In the genomic region with DNA sequence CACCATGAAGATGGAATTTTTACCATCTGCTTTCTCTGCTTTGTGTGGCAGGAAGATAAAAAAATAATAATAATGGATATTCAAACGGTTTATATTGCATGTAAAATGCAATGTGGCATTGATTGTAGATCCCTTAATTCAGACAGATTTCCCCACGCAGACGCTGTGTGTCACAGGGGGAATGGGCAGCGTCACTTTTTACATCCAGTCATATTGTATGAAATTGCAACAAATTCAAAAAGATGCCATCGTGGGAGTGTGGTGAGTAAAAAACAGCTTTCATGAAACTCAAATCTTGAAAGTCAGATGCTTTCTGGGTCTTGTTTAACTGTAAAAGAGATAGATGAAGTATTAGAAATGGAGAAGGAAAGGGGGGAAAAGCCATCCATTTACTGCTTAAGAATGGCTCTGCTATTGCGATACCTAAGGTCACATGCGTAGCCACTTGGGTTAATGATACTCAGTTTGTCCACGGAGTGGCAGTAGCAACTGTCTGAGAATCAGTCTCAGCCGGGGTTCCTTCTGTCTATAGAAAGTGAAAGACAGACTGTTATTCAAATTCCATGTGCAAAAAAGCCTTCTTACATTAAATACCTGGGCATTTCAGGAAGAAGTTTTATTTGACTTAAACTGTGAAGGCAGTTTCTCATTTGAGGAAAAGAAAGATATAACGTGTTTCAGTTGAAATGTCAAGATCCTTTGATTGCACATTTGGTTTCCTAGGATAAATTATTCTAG, we compare ENCODE assay signal across 8 cellular contexts. TPM values are rescaled to one million over a fixed set of nuclear protein-coding genes. Genes with fewer than 3 reads are reported as not detected.
DNase-seq lines count a peak whose midpoint lies in the region; ATAC-seq lines count a peak whose summit lies in the region.

No MANE protein-coding gene starts in this region.

- no peaks in the 10 kb centered on the region for H3K9me3 ChIP-seq in adipocyte (ENCODE audit: control insufficient read depth, low read length)

- DNase-seq in GM03348 (ENCODE audit: low spot score) (peak; percentile 82), SIG-M5 treated with dmso at 0.1 percent for 504 hours (lab: John Stamatoyannopoulos, UW; ENCODE audit: unreplicated experiment) (peak; percentile 87), adipocyte (ENCODE audit: low read depth) (peak; percentile 96), left cardiac atrium (peak; percentile 47), putamen (ENCODE audit: low spot score) (peak; percentile 84), OCI-M2 (lab: John Stamatoyannopoulos, UW; ENCODE audit: unreplicated experiment) (no peak)

- H3K9me3 Mint-ChIP-seq in IgD-negative memory B cell, result no peaks in the 10 kb centered on the region

- no peaks in the 10 kb centered on the region for H3K27me3 Mint-ChIP-seq in IgD-negative memory B cell

- peaks cover 38% of the 10 kb centered on the region for H3K4me1 ChIP-seq in adipocyte (ENCODE audit: control insufficient read depth, insufficient read depth, low read length)

- H3K4me1 Mint-ChIP-seq in IgD-negative memory B cell, result peaks cover 12 to 14% (median 13%) of the 10 kb centered on the region in 3 donors

- peaks cover 3% of the 10 kb centered on the region for H3K36me3 Mint-ChIP-seq in IgD-negative memory B cell

- peak overlapping the region in 2 of 3 donors; percentile 1 to 4 for H3K27ac Mint-ChIP-seq in IgD-negative memory B cell

- no peaks in the 10 kb centered on the region for H3K36me3 ChIP-seq in adipocyte (ENCODE audit: control insufficient read depth, insufficient read depth, low read length, severe bottlenecking)

- intact Hi-C loops in left cardiac atrium (cut with DNase I), result loop anchor here (2.0 to 10.0 kb wide), 3 partner anchors 177 to 615 kb away; no protein-coding TSS in a partner anchor

- H3K27me3 ChIP-seq in adipocyte (replicated peaks; ENCODE audit: control insufficient read depth, insufficient read depth, low read length), result no peaks in the 10 kb centered on the region

- ATAC-seq in GM21619 (IDR thresholded peaks at IDR 0.05; ENCODE audit: unreplicated experiment) (peak; percentile 98), left cardiac atrium (peak; percentile 93 to 94)

- peak overlapping the region; percentile 73 for H3K4me3 ChIP-seq in adipocyte (ENCODE audit: low read length)

- peak overlapping the region; percentile 84 for H3K9ac ChIP-seq in adipocyte (ENCODE audit: low read length)

- H3K4me3 Mint-ChIP-seq in IgD-negative memory B cell, result peak overlapping the region in 3 of 4 donors; percentile 12 to 76 (median 67)

RNA-seq across cellular contexts. Expression of a gene that starts 28.5 kb away (rescaled TPM):
- 13.0 TPM for polyA plus RNA-seq in IgD-negative memory B cell
- total RNA-seq in left cardiac atrium, result 10 to 100 TPM; 11.4 to 16.0 TPM

RNA-seq across cellular contexts. Expression of a gene that starts 28.7 kb away (rescaled TPM):
- 32.0 TPM for polyA plus RNA-seq in IgD-negative memory B cell
- total RNA-seq in left cardiac atrium, result 10 to 100 TPM; 11.0 to 13.2 TPM
